Comparison of ENCODE assay signal across 11 cellular contexts in the genomic region with DNA sequence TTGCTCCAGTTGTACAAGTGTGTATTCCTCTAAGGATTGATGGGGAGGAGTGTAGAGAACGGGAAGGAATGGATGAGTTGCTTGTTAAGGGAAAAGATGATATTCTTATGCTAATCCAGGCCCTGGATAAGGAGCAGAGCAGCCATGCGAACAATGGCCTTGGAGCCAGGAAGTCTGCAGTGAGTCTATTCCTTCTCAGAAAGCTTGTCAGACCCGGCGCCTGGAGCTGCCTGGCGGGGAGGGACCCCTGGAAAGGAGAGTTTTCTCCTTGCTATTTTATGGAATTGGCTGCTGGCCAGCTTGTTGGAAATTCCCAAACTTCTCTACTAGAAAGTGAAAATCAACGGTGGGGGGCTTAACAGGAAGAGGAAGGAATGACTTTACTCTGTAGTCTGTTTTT.
DNase-seq lines count a peak whose midpoint lies in the region; ATAC-seq and TF ChIP-seq lines count a peak whose summit lies in the region.
"Had no signal": no experiment of that assay in that cellular context is flagged by ENCODE, and none has a peak within 500 bp of the region (broad histone marks: within the 10 kb centered on the region; RNA-seq: fewer than 3 reads in every experiment).

No MANE protein-coding gene starts in this region.

- H3K4me1 ChIP-seq in tibial artery = peaks cover 0 to 63% (median 20%) of the 10 kb centered on the region in 4 donors
- H3K4me1 ChIP-seq: prostate gland had no signal

- peak overlapping the region; percentile 63 to 91 (median 74) for H3K27ac Mint-ChIP-seq in brain
- no peak overlapping the region for H3K27ac Mint-ChIP-seq in activated T-helper 17 cell treated with anti-CD3 and anti-CD28 coated beads, Interleukin-2, amount 50 U/mL, for 72 hours

- peak in 1 of 2 donors; percentile 44 for ATAC-seq in left cardiac atrium
- ATAC-seq in activated T-helper 17 cell treated with anti-CD3 and anti-CD28 coated beads, Interleukin-2, amount 50 U/mL, for 72 hours (replicated peaks) = no peak

- H3K4me3 Mint-ChIP-seq in brain = peak overlapping the region; percentile 22 to 72 (median 58)
- no peak overlapping the region for H3K4me3 Mint-ChIP-seq in activated T-helper 17 cell treated with anti-CD3 and anti-CD28 coated beads, Interleukin-2, amount 50 U/mL, for 72 hours

- H3K36me3 Mint-ChIP-seq in brain = peaks cover 11% of the 10 kb centered on the region
- no peaks in the 10 kb centered on the region for H3K36me3 Mint-ChIP-seq in activated T-helper 17 cell treated with anti-CD3 and anti-CD28 coated beads, Interleukin-2, amount 50 U/mL, for 72 hours (ENCODE audit: low read depth)

- H3K9me3 ChIP-seq in tibial artery = no peaks in the 10 kb centered on the region
- H3K9me3 ChIP-seq: heart left ventricle, prostate gland had no signal

- no peaks in the 10 kb centered on the region for H3K27me3 ChIP-seq in kidney epithelial cell (ENCODE audit: control insufficient read depth, insufficient read depth, low read length)
- no peaks in the 10 kb centered on the region for H3K27me3 ChIP-seq in tibial artery

- DNase-seq in left cardiac atrium (peak; percentile 69), cardiac septum (ENCODE audit: low spot score) (no peak), kidney epithelial cell (ENCODE audit: low read depth) (peak; percentile 21), tibial artery (no peak), mucosa of gallbladder (ENCODE audit: low spot score) (no peak), hepatic stellate cell (ENCODE audit: low spot score) (no peak)
- DNase-seq: activated CD4-positive, alpha-beta T cell treated with anti-CD3 and anti-CD28 coated beads for 1 hour had no signal

- TF ChIP-seq CTCF in brain (conservative IDR thresholded peaks at IDR 0.05) = no peak
- TF ChIP-seq CTCF in kidney epithelial cell (IDR thresholded peaks at IDR 0.05; ENCODE audit: insufficient read depth, low read length, poor library complexity, severe bottlenecking) = no peak
- no peak for TF ChIP-seq CTCF in tibial artery (IDR thresholded peaks at IDR 0.05)

- H3K4me1 Mint-ChIP-seq in brain = peaks cover 62% of the 10 kb centered on the region
- H3K4me1 Mint-ChIP-seq in activated T-helper 17 cell treated with anti-CD3 and anti-CD28 coated beads, Interleukin-2, amount 50 U/mL, for 72 hours = no peaks in the 10 kb centered on the region

- intact Hi-C loops in left cardiac atrium (cut with DNase I) = no loop called here
- intact Hi-C loops in cardiac septum (cut with DNase I) = no loop called here
- intact Hi-C loops in tibial artery (cut with DNase I; ENCODE audit: low total_unique reads) = no loop called here

- H3K27me3 Mint-ChIP-seq in brain = peaks cover 3% of the 10 kb centered on the region
- no peaks in the 10 kb centered on the region for H3K27me3 Mint-ChIP-seq in activated T-helper 17 cell treated with anti-CD3 and anti-CD28 coated beads, Interleukin-2, amount 50 U/mL, for 72 hours

- H3K9me3 Mint-ChIP-seq in brain = peaks cover 0 to 2% (median 0%) of the 10 kb centered on the region in 5 experiments
- H3K9me3 Mint-ChIP-seq in activated T-helper 17 cell treated with anti-CD3 and anti-CD28 coated beads, Interleukin-2, amount 50 U/mL, for 72 hours = no peaks in the 10 kb centered on the region

- peak overlapping the region; percentile 23 to 49 for H3K27ac ChIP-seq in tibial artery
- H3K27ac ChIP-seq: prostate gland had no signal

- H3K36me3 ChIP-seq in kidney epithelial cell (ENCODE audit: control insufficient read depth, insufficient read depth, low read length) = no peaks in the 10 kb centered on the region
- H3K36me3 ChIP-seq in tibial artery = no peaks in the 10 kb centered on the region
- H3K36me3 ChIP-seq: heart left ventricle, prostate gland had no signal

- no peak overlapping the region for H3K4me3 ChIP-seq in kidney epithelial cell (ENCODE audit: low read depth, low read length)
- no peak overlapping the region for H3K4me3 ChIP-seq in tibial artery
- H3K4me3 ChIP-seq: heart left ventricle, prostate gland had no signal

Comparison
In these comparisons a context has a peak if more than half of its experiments do, and no peak if none do; other contexts are left out.
1. DNase-seq: peak in left cardiac atrium (single experiment) and kidney epithelial cell (single experiment); none in cardiac septum (single experiment), tibial artery (0 of 2), mucosa of gallbladder (single experiment) and hepatic stellate cell (single experiment).